Comparison of ENCODE assay signal across 1 cellular context in genomic region chr16:30535777-30536190, GRCh38.
A peak's percentile ranks its signal among the peaks of the same experiment; 100 is the strongest.
TF ChIP-seq lines count a peak whose summit lies in the region.

No MANE protein-coding gene starts in this region.

TF ChIP-seq in HepG2, 621 proteins besides CTCF, POLR2A, EP300 and RAD21 (continued from another document and continues in another):
- TF ChIP-seq, protein P1, sequence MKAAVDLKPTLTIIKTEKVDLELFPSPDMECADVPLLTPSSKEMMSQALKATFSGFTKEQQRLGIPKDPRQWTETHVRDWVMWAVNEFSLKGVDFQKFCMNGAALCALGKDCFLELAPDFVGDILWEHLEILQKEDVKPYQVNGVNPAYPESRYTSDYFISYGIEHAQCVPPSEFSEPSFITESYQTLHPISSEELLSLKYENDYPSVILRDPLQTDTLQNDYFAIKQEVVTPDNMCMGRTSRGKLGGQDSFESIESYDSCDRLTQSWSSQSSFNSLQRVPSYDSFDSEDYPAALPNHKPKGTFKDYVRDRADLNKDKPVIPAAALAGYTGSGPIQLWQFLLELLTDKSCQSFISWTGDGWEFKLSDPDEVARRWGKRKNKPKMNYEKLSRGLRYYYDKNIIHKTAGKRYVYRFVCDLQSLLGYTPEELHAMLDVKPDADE (CRISPR knock-in tag; IDR thresholded peaks at IDR 0.05): peak; percentile 61; the same call in 1 of the 2 replicates
- TF ChIP-seq PLRG1 (conservative IDR thresholded peaks at IDR 0.05) (no peak), ZNF598 (CRISPR knock-in tag; IDR thresholded peaks at IDR 0.05; ENCODE audit: borderline replicate concordance) (no peak), SMAD3 (CRISPR knock-in tag; IDR thresholded peaks at IDR 0.05) (0 out of 2 replicates have a peak, but pooled peaks have one; percentile 7), SKI (IDR thresholded peaks at IDR 0.05; ENCODE audit: partially characterized antibody) (no peak), FOSL2 (CRISPR knock-in tag; IDR thresholded peaks at IDR 0.05) (peak; percentile 57; the same call in 1 of the 2 replicates), SMC3 (IDR thresholded peaks at IDR 0.05; ENCODE audit: low read length) (peak; percentile 57), TCF7L2 (IDR thresholded peaks at IDR 0.05; ENCODE audit: low read depth, low read length) (no peak), SRSF1 (optimal IDR thresholded peaks at IDR 0.05; ENCODE audit: low read depth, low read length) (no peak), ZNF282 (IDR thresholded peaks at IDR 0.05; ENCODE audit: partially characterized antibody) (no peak), MLX (CRISPR knock-in tag; IDR thresholded peaks at IDR 0.05) (no peak), ZBTB7B (CRISPR knock-in tag; IDR thresholded peaks at IDR 0.05) (0 out of 2 replicates have a peak, but pooled peaks have one; percentile 58), KDM3A (CRISPR knock-in tag; IDR thresholded peaks at IDR 0.05; ENCODE audit: low read depth) (no peak), ATF2 (CRISPR knock-in tag; IDR thresholded peaks at IDR 0.05) (0 out of 2 replicates have a peak, but pooled peaks have one; percentile 54), CENPT (CRISPR knock-in tag; IDR thresholded peaks at IDR 0.05; ENCODE audit: low read depth) (no peak), DZIP1 (CRISPR knock-in tag; IDR thresholded peaks at IDR 0.05) (0 out of 2 replicates have a peak, but pooled peaks have one; percentile 36), PPARG (CRISPR knock-in tag; conservative IDR thresholded peaks at IDR 0.05) (no peak), KLF13 (CRISPR knock-in tag; IDR thresholded peaks at IDR 0.05) (no peak), WIZ (CRISPR knock-in tag; IDR thresholded peaks at IDR 0.05) (peak; percentile 79; the same call in 1 of the 2 replicates), ZNF879 (CRISPR knock-in tag; IDR thresholded peaks at IDR 0.05) (no peak), PAF1 (CRISPR knock-in tag; IDR thresholded peaks at IDR 0.05) (no peak), ZNF567 (CRISPR knock-in tag; IDR thresholded peaks at IDR 0.05; ENCODE audit: borderline replicate concordance) (no peak; the same call in 1 of the 2 replicates), POLR2AphosphoS5 (IDR thresholded peaks at IDR 0.05; ENCODE audit: low read depth, low read length) (peak; percentile 45; the same call in 1 of the 2 replicates), CREB1 (IDR thresholded peaks at IDR 0.05) (no peak), CREB1 (CRISPR knock-in tag; IDR thresholded peaks at IDR 0.05) (no peak; the same call in 1 of the 2 replicates), HBP1 (CRISPR knock-in tag; IDR thresholded peaks at IDR 0.05; ENCODE audit: low read depth) (no peak), STAT6 (CRISPR knock-in tag; IDR thresholded peaks at IDR 0.05; ENCODE audit: borderline replicate concordance) (no peak), ZNF674 (CRISPR knock-in tag; IDR thresholded peaks at IDR 0.05; ENCODE audit: low read depth) (no peak), SAFB2 (CRISPR knock-in tag; IDR thresholded peaks at IDR 0.05; ENCODE audit: borderline replicate concordance, low read depth) (peak; percentile 87; the same call in 1 of the 2 replicates), ZBTB42 (CRISPR knock-in tag; IDR thresholded peaks at IDR 0.05) (no peak), ZNF639 (CRISPR knock-in tag; conservative IDR thresholded peaks at IDR 0.05) (0 out of 2 replicates have a peak, but pooled peaks have one; percentile 38), ZBTB3 (CRISPR knock-in tag; IDR thresholded peaks at IDR 0.05; ENCODE audit: borderline replicate concordance, low read depth) (peak; percentile 84; the same call in 1 of the 2 replicates)
- TF ChIP-seq, protein P2, sequence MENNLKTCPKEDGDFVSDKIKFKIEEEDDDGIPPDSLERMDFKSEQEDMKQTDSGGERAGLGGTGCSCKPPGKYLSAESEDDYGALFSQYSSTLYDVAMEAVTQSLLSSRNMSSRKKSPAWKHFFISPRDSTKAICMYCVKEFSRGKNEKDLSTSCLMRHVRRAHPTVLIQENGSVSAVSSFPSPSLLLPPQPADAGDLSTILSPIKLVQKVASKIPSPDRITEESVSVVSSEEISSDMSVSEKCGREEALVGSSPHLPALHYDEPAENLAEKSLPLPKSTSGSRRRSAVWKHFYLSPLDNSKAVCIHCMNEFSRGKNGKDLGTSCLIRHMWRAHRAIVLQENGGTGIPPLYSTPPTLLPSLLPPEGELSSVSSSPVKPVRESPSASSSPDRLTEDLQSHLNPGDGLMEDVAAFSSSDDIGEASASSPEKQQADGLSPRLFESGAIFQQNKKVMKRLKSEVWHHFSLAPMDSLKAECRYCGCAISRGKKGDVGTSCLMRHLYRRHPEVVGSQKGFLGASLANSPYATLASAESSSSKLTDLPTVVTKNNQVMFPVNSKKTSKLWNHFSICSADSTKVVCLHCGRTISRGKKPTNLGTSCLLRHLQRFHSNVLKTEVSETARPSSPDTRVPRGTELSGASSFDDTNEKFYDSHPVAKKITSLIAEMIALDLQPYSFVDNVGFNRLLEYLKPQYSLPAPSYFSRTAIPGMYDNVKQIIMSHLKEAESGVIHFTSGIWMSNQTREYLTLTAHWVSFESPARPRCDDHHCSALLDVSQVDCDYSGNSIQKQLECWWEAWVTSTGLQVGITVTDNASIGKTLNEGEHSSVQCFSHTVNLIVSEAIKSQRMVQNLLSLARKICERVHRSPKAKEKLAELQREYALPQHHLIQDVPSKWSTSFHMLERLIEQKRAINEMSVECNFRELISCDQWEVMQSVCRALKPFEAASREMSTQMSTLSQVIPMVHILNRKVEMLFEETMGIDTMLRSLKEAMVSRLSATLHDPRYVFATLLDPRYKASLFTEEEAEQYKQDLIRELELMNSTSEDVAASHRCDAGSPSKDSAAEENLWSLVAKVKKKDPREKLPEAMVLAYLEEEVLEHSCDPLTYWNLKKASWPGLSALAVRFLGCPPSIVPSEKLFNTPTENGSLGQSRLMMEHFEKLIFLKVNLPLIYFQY (CRISPR knock-in tag; IDR thresholded peaks at IDR 0.05; ENCODE audit: borderline replicate concordance): peak; percentile 54; the same call in 1 of the 2 replicates
- TF ChIP-seq, protein P3, sequence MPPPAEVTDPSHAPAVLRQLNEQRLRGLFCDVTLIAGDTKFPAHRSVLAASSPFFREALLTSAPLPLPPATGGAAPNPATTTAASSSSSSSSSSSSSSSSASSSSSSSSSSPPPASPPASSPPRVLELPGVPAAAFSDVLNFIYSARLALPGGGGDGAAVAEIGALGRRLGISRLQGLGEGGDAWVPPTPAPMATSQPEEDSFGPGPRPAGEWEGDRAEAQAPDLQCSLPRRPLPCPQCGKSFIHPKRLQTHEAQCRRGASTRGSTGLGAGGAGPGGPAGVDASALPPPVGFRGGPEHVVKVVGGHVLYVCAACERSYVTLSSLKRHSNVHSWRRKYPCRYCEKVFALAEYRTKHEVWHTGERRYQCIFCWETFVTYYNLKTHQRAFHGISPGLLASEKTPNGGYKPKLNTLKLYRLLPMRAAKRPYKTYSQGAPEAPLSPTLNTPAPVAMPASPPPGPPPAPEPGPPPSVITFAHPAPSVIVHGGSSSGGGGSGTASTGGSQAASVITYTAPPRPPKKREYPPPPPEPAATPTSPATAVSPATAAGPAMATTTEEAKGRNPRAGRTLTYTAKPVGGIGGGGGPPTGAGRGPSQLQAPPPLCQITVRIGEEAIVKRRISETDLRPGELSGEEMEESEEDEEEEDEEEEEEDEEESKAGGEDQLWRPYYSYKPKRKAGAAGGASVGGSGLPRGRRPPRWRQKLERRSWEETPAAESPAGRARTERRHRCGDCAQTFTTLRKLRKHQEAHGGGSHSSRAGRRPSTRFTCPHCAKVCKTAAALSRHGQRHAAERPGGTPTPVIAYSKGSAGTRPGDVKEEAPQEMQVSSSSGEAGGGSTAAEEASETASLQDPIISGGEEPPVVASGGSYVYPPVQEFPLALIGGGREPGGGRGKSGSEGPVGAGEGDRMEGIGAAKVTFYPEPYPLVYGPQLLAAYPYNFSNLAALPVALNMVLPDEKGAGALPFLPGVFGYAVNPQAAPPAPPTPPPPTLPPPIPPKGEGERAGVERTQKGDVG (CRISPR knock-in tag; IDR thresholded peaks at IDR 0.05; ENCODE audit: borderline replicate concordance): peak; percentile 79; the same call in 1 of the 2 replicates
- TF ChIP-seq, protein P4, sequence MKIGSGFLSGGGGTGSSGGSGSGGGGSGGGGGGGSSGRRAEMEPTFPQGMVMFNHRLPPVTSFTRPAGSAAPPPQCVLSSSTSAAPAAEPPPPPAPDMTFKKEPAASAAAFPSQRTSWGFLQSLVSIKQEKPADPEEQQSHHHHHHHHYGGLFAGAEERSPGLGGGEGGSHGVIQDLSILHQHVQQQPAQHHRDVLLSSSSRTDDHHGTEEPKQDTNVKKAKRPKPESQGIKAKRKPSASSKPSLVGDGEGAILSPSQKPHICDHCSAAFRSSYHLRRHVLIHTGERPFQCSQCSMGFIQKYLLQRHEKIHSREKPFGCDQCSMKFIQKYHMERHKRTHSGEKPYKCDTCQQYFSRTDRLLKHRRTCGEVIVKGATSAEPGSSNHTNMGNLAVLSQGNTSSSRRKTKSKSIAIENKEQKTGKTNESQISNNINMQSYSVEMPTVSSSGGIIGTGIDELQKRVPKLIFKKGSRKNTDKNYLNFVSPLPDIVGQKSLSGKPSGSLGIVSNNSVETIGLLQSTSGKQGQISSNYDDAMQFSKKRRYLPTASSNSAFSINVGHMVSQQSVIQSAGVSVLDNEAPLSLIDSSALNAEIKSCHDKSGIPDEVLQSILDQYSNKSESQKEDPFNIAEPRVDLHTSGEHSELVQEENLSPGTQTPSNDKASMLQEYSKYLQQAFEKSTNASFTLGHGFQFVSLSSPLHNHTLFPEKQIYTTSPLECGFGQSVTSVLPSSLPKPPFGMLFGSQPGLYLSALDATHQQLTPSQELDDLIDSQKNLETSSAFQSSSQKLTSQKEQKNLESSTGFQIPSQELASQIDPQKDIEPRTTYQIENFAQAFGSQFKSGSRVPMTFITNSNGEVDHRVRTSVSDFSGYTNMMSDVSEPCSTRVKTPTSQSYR (CRISPR knock-in tag; IDR thresholded peaks at IDR 0.05; ENCODE audit: borderline replicate concordance): no peak; the same call in 1 of the 2 replicates
